ENCODE assay signal across 2 cellular contexts in the genomic region with DNA sequence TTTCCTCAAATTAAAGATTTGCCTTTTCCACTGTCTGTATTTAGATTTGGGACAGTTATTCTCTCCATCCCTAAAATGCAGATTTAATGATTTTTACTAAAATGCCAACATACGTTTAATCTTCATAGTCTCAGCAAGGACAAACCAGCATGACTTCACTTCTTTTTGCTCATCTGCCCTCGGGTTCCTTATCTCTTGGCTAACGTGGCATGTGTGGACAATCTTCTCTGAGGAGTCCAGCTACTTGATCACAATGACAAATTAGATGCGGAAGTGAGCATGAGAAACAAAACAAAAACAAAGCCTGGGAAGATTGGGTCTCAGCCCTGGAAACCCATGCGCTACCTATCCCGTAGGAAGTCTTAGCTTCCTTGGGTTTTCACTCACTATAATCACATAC.
TF ChIP-seq lines count a peak whose summit lies in the region.

No MANE protein-coding gene starts in this region.

TF ChIP-seq in K562, 482 proteins besides CTCF, POLR2A, EP300 and RAD21:
- TF ChIP-seq KLF13 (tag; IDR thresholded peaks at IDR 0.05; ENCODE audit: borderline replicate concordance, low read depth) = no peak
- TF ChIP-seq BHLHE40 (IDR thresholded peaks at IDR 0.05; ENCODE audit: low read length) = peak; percentile 64
- TF ChIP-seq, protein P1, sequence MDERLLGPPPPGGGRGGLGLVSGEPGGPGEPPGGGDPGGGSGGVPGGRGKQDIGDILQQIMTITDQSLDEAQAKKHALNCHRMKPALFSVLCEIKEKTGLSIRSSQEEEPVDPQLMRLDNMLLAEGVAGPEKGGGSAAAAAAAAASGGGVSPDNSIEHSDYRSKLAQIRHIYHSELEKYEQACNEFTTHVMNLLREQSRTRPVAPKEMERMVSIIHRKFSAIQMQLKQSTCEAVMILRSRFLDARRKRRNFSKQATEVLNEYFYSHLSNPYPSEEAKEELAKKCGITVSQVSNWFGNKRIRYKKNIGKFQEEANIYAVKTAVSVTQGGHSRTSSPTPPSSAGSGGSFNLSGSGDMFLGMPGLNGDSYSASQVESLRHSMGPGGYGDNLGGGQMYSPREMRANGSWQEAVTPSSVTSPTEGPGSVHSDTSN (CRISPR knock-in tag; IDR thresholded peaks at IDR 0.05; ENCODE audit: low read depth) = no peak
- TF ChIP-seq, protein P1 (tag; conservative IDR thresholded peaks at IDR 0.05; ENCODE audit: low read depth) = 0 out of 2 replicates have a peak, but pooled peaks have one; percentile 23
- peak; percentile 18; the same call in 1 of the 2 replicates for TF ChIP-seq CBFA2T3 (IDR thresholded peaks at IDR 0.05)
- TF ChIP-seq MEIS2 (IDR thresholded peaks at IDR 0.05; ENCODE audit: partially characterized antibody) = peak; percentile 20
TF ChIP-seq in K562: peak in this region for 4.

TF ChIP-seq in GM23338, 12 proteins besides CTCF, POLR2A, EP300 and RAD21:
- TF ChIP-seq ZNF462 (CRISPR knock-in tag; IDR thresholded peaks at IDR 0.05) (no peak), EZH2 (IDR thresholded peaks at IDR 0.05; ENCODE audit: low read depth, unreplicated experiment) (no peak), CREB1 (CRISPR knock-in tag; IDR thresholded peaks at IDR 0.05; ENCODE audit: low read depth) (no peak), POLR2AphosphoS5 (IDR thresholded peaks at IDR 0.05; ENCODE audit: low read depth) (no peak), ZNF331 (CRISPR knock-in tag; IDR thresholded peaks at IDR 0.05; ENCODE audit: low read depth) (no peak), EZH2phosphoT487 (IDR thresholded peaks at IDR 0.05; ENCODE audit: unreplicated experiment) (no peak), ZNF114 (CRISPR knock-in tag; IDR thresholded peaks at IDR 0.05) (no peak), JUNB (IDR thresholded peaks at IDR 0.05; ENCODE audit: unreplicated experiment) (no peak), NANOG (IDR thresholded peaks at IDR 0.05; ENCODE audit: borderline replicate concordance) (no peak), STAT1 (IDR thresholded peaks at IDR 0.05; ENCODE audit: unreplicated experiment) (no peak)
- TF ChIP-seq, protein P2, sequence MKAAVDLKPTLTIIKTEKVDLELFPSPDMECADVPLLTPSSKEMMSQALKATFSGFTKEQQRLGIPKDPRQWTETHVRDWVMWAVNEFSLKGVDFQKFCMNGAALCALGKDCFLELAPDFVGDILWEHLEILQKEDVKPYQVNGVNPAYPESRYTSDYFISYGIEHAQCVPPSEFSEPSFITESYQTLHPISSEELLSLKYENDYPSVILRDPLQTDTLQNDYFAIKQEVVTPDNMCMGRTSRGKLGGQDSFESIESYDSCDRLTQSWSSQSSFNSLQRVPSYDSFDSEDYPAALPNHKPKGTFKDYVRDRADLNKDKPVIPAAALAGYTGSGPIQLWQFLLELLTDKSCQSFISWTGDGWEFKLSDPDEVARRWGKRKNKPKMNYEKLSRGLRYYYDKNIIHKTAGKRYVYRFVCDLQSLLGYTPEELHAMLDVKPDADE (IDR thresholded peaks at IDR 0.05) = no peak
- TF ChIP-seq, protein P3, sequence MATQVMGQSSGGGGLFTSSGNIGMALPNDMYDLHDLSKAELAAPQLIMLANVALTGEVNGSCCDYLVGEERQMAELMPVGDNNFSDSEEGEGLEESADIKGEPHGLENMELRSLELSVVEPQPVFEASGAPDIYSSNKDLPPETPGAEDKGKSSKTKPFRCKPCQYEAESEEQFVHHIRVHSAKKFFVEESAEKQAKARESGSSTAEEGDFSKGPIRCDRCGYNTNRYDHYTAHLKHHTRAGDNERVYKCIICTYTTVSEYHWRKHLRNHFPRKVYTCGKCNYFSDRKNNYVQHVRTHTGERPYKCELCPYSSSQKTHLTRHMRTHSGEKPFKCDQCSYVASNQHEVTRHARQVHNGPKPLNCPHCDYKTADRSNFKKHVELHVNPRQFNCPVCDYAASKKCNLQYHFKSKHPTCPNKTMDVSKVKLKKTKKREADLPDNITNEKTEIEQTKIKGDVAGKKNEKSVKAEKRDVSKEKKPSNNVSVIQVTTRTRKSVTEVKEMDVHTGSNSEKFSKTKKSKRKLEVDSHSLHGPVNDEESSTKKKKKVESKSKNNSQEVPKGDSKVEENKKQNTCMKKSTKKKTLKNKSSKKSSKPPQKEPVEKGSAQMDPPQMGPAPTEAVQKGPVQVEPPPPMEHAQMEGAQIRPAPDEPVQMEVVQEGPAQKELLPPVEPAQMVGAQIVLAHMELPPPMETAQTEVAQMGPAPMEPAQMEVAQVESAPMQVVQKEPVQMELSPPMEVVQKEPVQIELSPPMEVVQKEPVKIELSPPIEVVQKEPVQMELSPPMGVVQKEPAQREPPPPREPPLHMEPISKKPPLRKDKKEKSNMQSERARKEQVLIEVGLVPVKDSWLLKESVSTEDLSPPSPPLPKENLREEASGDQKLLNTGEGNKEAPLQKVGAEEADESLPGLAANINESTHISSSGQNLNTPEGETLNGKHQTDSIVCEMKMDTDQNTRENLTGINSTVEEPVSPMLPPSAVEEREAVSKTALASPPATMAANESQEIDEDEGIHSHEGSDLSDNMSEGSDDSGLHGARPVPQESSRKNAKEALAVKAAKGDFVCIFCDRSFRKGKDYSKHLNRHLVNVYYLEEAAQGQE (IDR thresholded peaks at IDR 0.05; ENCODE audit: unreplicated experiment) = no peak
